1 cellular context compared by ENCODE assay signal in genomic region chr19:55676384-55676783, GRCh38.
TF ChIP-seq lines count a peak whose summit lies in the region.

No MANE protein-coding gene starts in this region.

TF ChIP-seq in SK-N-SH treated with all-trans-retinoic acid at 6 μM for 48 hours, 23 proteins besides CTCF, POLR2A, EP300 and RAD21 (continued from another document):
- TF ChIP-seq CREB5 (CRISPR knock-in tag; IDR thresholded peaks at IDR 0.05; ENCODE audit: low read depth), result no peak
